In the genomic region with DNA sequence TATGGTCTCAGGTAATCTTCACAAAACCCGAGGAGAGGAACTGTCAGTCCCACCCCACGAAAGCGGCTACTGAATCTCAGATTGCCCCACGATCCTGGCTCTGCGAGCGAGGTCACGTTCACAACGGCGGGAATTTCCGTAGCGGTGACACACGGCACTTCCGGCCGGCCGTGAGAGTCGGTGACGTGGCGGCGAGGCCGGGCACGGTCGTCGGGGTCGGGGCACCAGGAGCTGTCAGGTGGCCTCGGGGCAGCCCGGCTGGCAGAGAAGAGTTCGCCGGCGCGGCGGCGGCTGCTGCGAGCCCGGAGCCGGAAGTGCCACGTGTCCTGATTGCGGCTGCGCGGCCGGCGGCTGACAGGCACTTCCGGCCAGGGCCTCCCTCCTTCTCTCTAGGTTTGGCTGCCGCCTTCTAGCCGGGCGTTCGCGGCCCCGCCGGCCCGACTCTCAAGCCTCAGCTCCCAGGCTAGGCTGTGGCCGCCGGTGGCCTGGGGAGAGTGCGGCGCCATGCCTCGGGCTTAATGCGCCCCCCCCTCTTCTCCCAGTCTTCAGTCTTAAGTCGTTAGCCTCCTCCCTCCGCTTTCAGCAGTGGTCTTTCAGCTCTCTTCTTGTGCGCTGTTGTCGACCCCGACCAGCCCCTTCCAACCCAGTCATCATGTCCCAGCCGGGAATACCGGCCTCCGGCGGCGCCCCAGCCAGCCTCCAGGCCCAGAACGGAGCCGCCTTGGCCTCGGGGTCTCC, we compare ENCODE assay signal across 8 cellular contexts. TPM values are rescaled to one million over a fixed set of nuclear protein-coding genes. Genes with fewer than 3 reads are reported as not detected.
DNase-seq lines count a peak whose midpoint lies in the region; ATAC-seq and TF ChIP-seq lines count a peak whose summit lies in the region.

A gene (plus strand): TSS at position 361 of the 738 bp plus-strand sequence. CDS start 292 bp downstream, at position 653.

- peaks cover 11% of the 10 kb centered on the region for H3K36me3 Mint-ChIP-seq in T-helper 2 cell treated with Interferon-gamma antibody and Interleukin-4, amounts not matched to agents 5 μg/mL and 100 μg/mL, for 36 hours (ENCODE audit: low read depth)

- H3K27ac ChIP-seq in ascending aorta: peak within 1 kb of the TSS; percentile 97 to 98
- peak within 1 kb of the TSS; percentile 99 for H3K27ac ChIP-seq in right cardiac atrium (ENCODE audit: low read length)
- H3K27ac ChIP-seq in uterus: peak within 1 kb of the TSS; percentile 93 to 95

- TF ChIP-seq CTCF in ascending aorta (IDR thresholded peaks at IDR 0.05): no peak
- TF ChIP-seq CTCF in uterus (IDR thresholded peaks at IDR 0.05): peak in 1 of 4 experiments; percentile 23

- H3K4me3 ChIP-seq in ascending aorta (peak within 1 kb of the TSS; percentile 79 to 86), right cardiac atrium (ENCODE audit: low read length) (peak within 1 kb of the TSS; percentile 53), uterus (peak within 1 kb of the TSS; percentile 83 to 94)

- H3K27me3 ChIP-seq in ascending aorta (no peaks in the 10 kb centered on the region), right cardiac atrium (ENCODE audit: control insufficient read depth, insufficient read depth) (no peaks in the 10 kb centered on the region), uterus (no peaks in the 10 kb centered on the region)

- H3K4me1 ChIP-seq in ascending aorta (peaks cover 4 to 15% of the 10 kb centered on the region in 2 donors), right cardiac atrium (ENCODE audit: control insufficient read depth, insufficient read depth, low read length) (no peaks in the 10 kb centered on the region), uterus (no peaks in the 10 kb centered on the region)

- intact Hi-C loops in ascending aorta (cut with DNase I) (loop anchor here (1.0 to 5.0 kb wide), 4 partner anchors 16 to 421 kb away; a partner anchor contains a TSS), right cardiac atrium (cut with DNase I) (no loop called here), uterus (cut with DNase I; ENCODE audit: low total_unique reads) (no loop called here)

- peak within 1 kb of the TSS; percentile 98 for H3K4me3 Mint-ChIP-seq in T-helper 2 cell treated with Interferon-gamma antibody and Interleukin-4, amounts not matched to agents 5 μg/mL and 100 μg/mL, for 36 hours

- DNase-seq in NCI-H1930 (lab: John Stamatoyannopoulos, UW) (peak; percentile 30 to 53), ascending aorta (ENCODE audit: low spot score in 2 of 2) (peak; percentile 75 to 96), right cardiac atrium (peak; percentile 92 to 96 (median 95)), putamen (ENCODE audit: low spot score) (peak; percentile 84), uterus (peak; percentile 80 to 85)
- peak; percentile 96 for DNase-seq in T-helper 2 cell treated with Interferon-gamma antibody and Interleukin-4, amounts not matched to agents 5 μg/mL and 100 μg/mL, for 36 hours (ENCODE audit: low spot score)

- ATAC-seq in GM18499 (IDR thresholded peaks at IDR 0.05; ENCODE audit: insufficient read depth, unreplicated experiment) (peak; percentile 43), HG02884 (IDR thresholded peaks at IDR 0.05; ENCODE audit: unreplicated experiment) (peak; percentile 66), right cardiac atrium (peak; percentile 96 to 97)

- H3K4me1 Mint-ChIP-seq in T-helper 2 cell treated with Interferon-gamma antibody and Interleukin-4, amounts not matched to agents 5 μg/mL and 100 μg/mL, for 36 hours (ENCODE audit: low read depth): peaks cover 16% of the 10 kb centered on the region

- under 1% methylated on average over 69 of the region's 69 CpGs for WGBS in right cardiac atrium

- peak within 1 kb of the TSS; percentile 98 for H3K27ac Mint-ChIP-seq in T-helper 2 cell treated with Interferon-gamma antibody and Interleukin-4, amounts not matched to agents 5 μg/mL and 100 μg/mL, for 36 hours

- no peaks in the 10 kb centered on the region for H3K9me3 ChIP-seq in ascending aorta
- H3K9me3 ChIP-seq in right cardiac atrium (ENCODE audit: control insufficient read depth, low read length): no peaks in the 10 kb centered on the region
- no peaks in the 10 kb centered on the region for H3K9me3 ChIP-seq in uterus

- no peaks in the 10 kb centered on the region for H3K9me3 Mint-ChIP-seq in T-helper 2 cell treated with Interferon-gamma antibody and Interleukin-4, amounts not matched to agents 5 μg/mL and 100 μg/mL, for 36 hours

- TF ChIP-seq POLR2A in uterus (IDR thresholded peaks at IDR 0.05): peak; percentile 18 to 83

- no peaks in the 10 kb centered on the region for H3K27me3 Mint-ChIP-seq in T-helper 2 cell treated with Interferon-gamma antibody and Interleukin-4, amounts not matched to agents 5 μg/mL and 100 μg/mL, for 36 hours (ENCODE audit: low read depth)

- H3K36me3 ChIP-seq in ascending aorta: no peaks in the 10 kb centered on the region
- no peaks in the 10 kb centered on the region for H3K36me3 ChIP-seq in uterus

RNA-seq across cellular contexts. Expression of the gene that starts here (rescaled TPM):
- total RNA-seq in ascending aorta (21.2 TPM), right cardiac atrium (10 to 100 TPM in 2 of 4 donors, 1 to 10 TPM in 2; 7.6 to 17.5 (median 9.8) TPM), uterus (10 to 100 TPM in 3 of 4 donors, 1 to 10 TPM in 1; 7.2 to 51.3 (median 30.7) TPM)
- 3.0 TPM for polyA plus RNA-seq in right cardiac atrium

Comparison
In these comparisons a context has a peak if more than half of its experiments do, and no peak if none do; other contexts are left out.
1. Peak in every context shown above with its lines: DNase-seq, ATAC-seq, H3K4me3 ChIP-seq and H3K27ac ChIP-seq.
2. ATAC-seq: peak in every context shown above with its lines; median percentile 96 in right cardiac atrium; 66 in HG02884; 43 in GM18499.
3. DNase-seq: peak in every context shown above with its lines; median percentile 96 in T-helper 2 cell treated with Interferon-gamma antibody and Interleukin-4, amounts not matched to agents 5 μg/mL and 100 μg/mL, for 36 hours; 95 in right cardiac atrium; 86 in ascending aorta; 84 in putamen; 82 in uterus; 42 in NCI-H1930.